21 cellular contexts compared by ENCODE assay signal in the genomic region with DNA sequence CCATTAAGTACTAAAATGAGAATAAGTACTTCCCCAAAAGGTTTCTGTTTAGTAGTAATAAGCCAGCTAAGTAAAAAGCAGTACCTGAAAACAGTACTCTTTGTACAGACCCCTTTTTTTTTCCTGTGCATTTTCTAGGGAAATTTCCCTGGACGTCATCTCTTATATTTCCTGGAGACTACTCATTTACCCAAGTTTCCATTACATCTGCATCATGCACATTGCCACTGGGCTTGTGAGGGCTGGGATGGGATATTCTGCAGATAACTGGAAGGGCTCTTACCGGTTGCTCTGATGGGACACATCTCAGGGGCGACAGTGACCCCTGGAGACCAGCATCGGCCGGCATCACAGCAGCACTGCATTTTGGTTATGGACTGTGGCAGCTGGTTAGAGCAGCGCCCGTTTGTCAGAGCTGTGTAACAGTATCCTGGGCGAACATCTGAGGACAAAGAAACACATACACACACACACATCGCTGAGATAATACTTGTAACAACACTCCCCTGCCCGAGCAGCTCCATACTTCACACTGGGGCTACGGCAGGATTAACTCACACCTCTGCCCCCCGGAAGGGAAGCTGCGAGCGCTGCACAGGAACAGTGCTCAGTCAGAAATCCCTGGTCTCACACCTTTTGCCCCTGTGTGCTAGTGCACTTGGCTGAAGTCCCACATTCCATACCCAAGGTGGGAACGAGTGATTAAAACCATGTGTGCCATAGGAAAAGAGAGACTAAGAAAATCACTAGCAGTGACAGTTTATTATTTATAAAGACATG.
DNase-seq lines count a peak whose midpoint lies in the region; ATAC-seq, FAIRE-seq and TF ChIP-seq lines count a peak whose summit lies in the region.
"Had no signal": no experiment of that assay in that cellular context is flagged by ENCODE, and none has a peak within 500 bp of the region (broad histone marks: within the 10 kb centered on the region; RNA-seq: fewer than 3 reads in every experiment).

No MANE protein-coding gene starts in this region.

- ATAC-seq in psoas muscle = peak in 3 of 4 donors; percentile 37 to 78 (median 42)
- no peak for ATAC-seq in activated CD4-positive, CD25-positive, alpha-beta regulatory T cell treated with anti-CD3 and anti-CD28 coated beads, Interleukin-2, amount 50 U/mL, for 24 hours
- ATAC-seq: esophagus mucosa; GM12878; stimulated activated effector memory CD8-positive, alpha-beta T cell treated with anti-CD3 and anti-CD28 coated beads, Interleukin-12 subunit alpha, Interleukin-12 subunit beta, amount 100 ng/mL, for 72 hours had no signal

- no peaks in the 10 kb centered on the region for H3K4me1 Mint-ChIP-seq in activated CD4-positive, alpha-beta T cell treated with anti-CD3 and anti-CD28 coated beads, Interleukin-2, amount 10 ng/mL, durations not matched to agents 7 days and 5 days
- H3K4me1 Mint-ChIP-seq: activated naive CD8-positive, alpha-beta T cell treated with anti-CD3 and anti-CD28 coated beads for 36 hours; central memory CD8-positive, alpha-beta T cell; memory B cell; stimulated activated effector memory CD8-positive, alpha-beta T cell treated with anti-CD3 and anti-CD28 coated beads, Interleukin-12 subunit alpha, Interleukin-12 subunit beta, amount 100 ng/mL, for 72 hours had no signal

- no peak for TF ChIP-seq CTCF in epithelial cell of esophagus (IDR thresholded peaks at IDR 0.05; ENCODE audit: insufficient read depth, low read depth, low read length, missing control alignments)
- TF ChIP-seq CTCF in psoas muscle (IDR thresholded peaks at IDR 0.05) = no peak

- H3K27ac Mint-ChIP-seq in activated CD4-positive, alpha-beta T cell treated with anti-CD3 and anti-CD28 coated beads, Interleukin-2, amount 10 ng/mL, durations not matched to agents 7 days and 5 days = no peak overlapping the region
- H3K27ac Mint-ChIP-seq: activated naive CD8-positive, alpha-beta T cell treated with anti-CD3 and anti-CD28 coated beads for 36 hours; memory B cell; stimulated activated effector memory CD8-positive, alpha-beta T cell treated with anti-CD3 and anti-CD28 coated beads, Interleukin-12 subunit alpha, Interleukin-12 subunit beta, amount 100 ng/mL, for 72 hours had no signal

- H3K27me3 ChIP-seq in psoas muscle (ENCODE audit: insufficient read depth in 3 of 3, low read length in 2 of 3) = no peaks in the 10 kb centered on the region
- H3K27me3 ChIP-seq in small intestine (ENCODE audit: control insufficient read depth in 2 of 2, insufficient read depth in 2 of 2, low read length in 2 of 2) = no peaks in the 10 kb centered on the region

- intact Hi-C loops in psoas muscle (cut with DNase I) = loop anchor here in 1 of 2 donors (5.0 kb wide), 1 partner anchor 52 kb away; no protein-coding TSS in a partner anchor

- WGBS in psoas muscle, 3 donors = 35 to 44% (median 38%) methylated on average over 15 of the region's 15 CpGs
- whole genome bisulfite sequencing in small intestine, 3 donors = 72 to 80% (median 77%) methylated on average over 15 of the region's 15 CpGs

- H3K9me3 ChIP-seq in psoas muscle (no peaks in the 10 kb centered on the region), small intestine (ENCODE audit: control insufficient read depth, low read depth) (no peaks in the 10 kb centered on the region)

- DNase-seq in NCI-H748 (lab: John Stamatoyannopoulos, UW; ENCODE audit: unreplicated experiment) (peak; percentile 56), NCI-H748 treated with DMSO at 0.1 percent for 48 hours (lab: John Stamatoyannopoulos, UW) (no peak), NCI-H524 (lab: John Stamatoyannopoulos, UW) (peak; percentile 83 to 88), epithelial cell of esophagus (ENCODE audit: low read depth) (peak; percentile 4), psoas muscle (no peak), small intestine (no peak)
- no peak for DNase-seq in activated CD4-positive, alpha-beta T cell treated with anti-CD3 and anti-CD28 coated beads, Interleukin-2, amount 10 ng/mL, durations not matched to agents 7 days and 5 days
- DNase-seq: activated CD8-positive, alpha-beta memory T cell treated with anti-CD3 and anti-CD28 coated beads, Interleukin-2, amount 50 U/mL, for 4 hours; activated naive CD8-positive, alpha-beta T cell treated with anti-CD3 and anti-CD28 coated beads for 36 hours; DND-41; hippocampal formation; NCI-H345; stimulated activated CD4-positive, alpha-beta T cell treated with anti-CD3 and anti-CD28 coated beads, Interleukin-4, amount 100 ng/mL, for 1 hour had no signal

- H3K4me3 ChIP-seq in epithelial cell of esophagus (ENCODE audit: low read length) (no peak overlapping the region), psoas muscle (no peak overlapping the region), small intestine (ENCODE audit: low read depth in 1 of 2, low read length in 2 of 2) (no peak overlapping the region)
- H3K4me3 ChIP-seq: GM12878 had no signal

- no peaks in the 10 kb centered on the region for H3K9me3 Mint-ChIP-seq in activated CD4-positive, alpha-beta T cell treated with anti-CD3 and anti-CD28 coated beads, Interleukin-2, amount 10 ng/mL, durations not matched to agents 7 days and 5 days
- H3K9me3 Mint-ChIP-seq: activated naive CD8-positive, alpha-beta T cell treated with anti-CD3 and anti-CD28 coated beads for 36 hours; central memory CD8-positive, alpha-beta T cell; memory B cell; stimulated activated effector memory CD8-positive, alpha-beta T cell treated with anti-CD3 and anti-CD28 coated beads, Interleukin-12 subunit alpha, Interleukin-12 subunit beta, amount 100 ng/mL, for 72 hours had no signal

- H3K36me3 Mint-ChIP-seq in activated CD4-positive, alpha-beta T cell treated with anti-CD3 and anti-CD28 coated beads, Interleukin-2, amount 10 ng/mL, durations not matched to agents 7 days and 5 days (ENCODE audit: low read depth) = no peaks in the 10 kb centered on the region
- H3K36me3 Mint-ChIP-seq: activated naive CD8-positive, alpha-beta T cell treated with anti-CD3 and anti-CD28 coated beads for 36 hours; memory B cell; stimulated activated effector memory CD8-positive, alpha-beta T cell treated with anti-CD3 and anti-CD28 coated beads, Interleukin-12 subunit alpha, Interleukin-12 subunit beta, amount 100 ng/mL, for 72 hours had no signal

- no peaks in the 10 kb centered on the region for H3K4me1 ChIP-seq in psoas muscle
- H3K4me1 ChIP-seq in small intestine (ENCODE audit: control insufficient read depth in 2 of 2, insufficient read depth in 1 of 2, low read depth in 1 of 2, low read length in 1 of 2) = no peaks in the 10 kb centered on the region
- H3K4me1 ChIP-seq: parathyroid adenoma had no signal

- no peak for FAIRE-seq in small intestine (lab: Jason Lieb, UNC)
- FAIRE-seq: GM12878, TTC549 had no signal

- POLR2A ChIA-PET in activated CD4-positive, alpha-beta T cell treated with anti-CD3 and anti-CD28 coated beads, Interleukin-2, amount 10 ng/mL, durations not matched to agents 7 days and 5 days (lab: Charles Lee) = no interaction called here

- H3K4me3 Mint-ChIP-seq in activated CD4-positive, alpha-beta T cell treated with anti-CD3 and anti-CD28 coated beads, Interleukin-2, amount 10 ng/mL, durations not matched to agents 7 days and 5 days = no peak overlapping the region
- H3K4me3 Mint-ChIP-seq: activated naive CD8-positive, alpha-beta T cell treated with anti-CD3 and anti-CD28 coated beads for 36 hours; central memory CD8-positive, alpha-beta T cell; memory B cell; stimulated activated effector memory CD8-positive, alpha-beta T cell treated with anti-CD3 and anti-CD28 coated beads, Interleukin-12 subunit alpha, Interleukin-12 subunit beta, amount 100 ng/mL, for 72 hours had no signal

- no peak overlapping the region for H3K27ac ChIP-seq in psoas muscle
- H3K27ac ChIP-seq in small intestine (ENCODE audit: low read depth in 1 of 2, low read length in 1 of 2) = no peak overlapping the region
- H3K27ac ChIP-seq: parathyroid adenoma had no signal

- H3K36me3 ChIP-seq in psoas muscle (ENCODE audit: insufficient read depth in 1 of 2, low read depth in 1 of 2) (no peaks in the 10 kb centered on the region), small intestine (ENCODE audit: control insufficient read depth in 2 of 2, insufficient read depth in 2 of 2, low read length in 2 of 2) (no peaks in the 10 kb centered on the region)

- H3K27me3 Mint-ChIP-seq in activated CD4-positive, alpha-beta T cell treated with anti-CD3 and anti-CD28 coated beads, Interleukin-2, amount 10 ng/mL, durations not matched to agents 7 days and 5 days = peaks cover 3% of the 10 kb centered on the region
- H3K27me3 Mint-ChIP-seq: activated naive CD8-positive, alpha-beta T cell treated with anti-CD3 and anti-CD28 coated beads for 36 hours had no signal

- CTCF ChIA-PET in activated CD4-positive, alpha-beta T cell treated with anti-CD3 and anti-CD28 coated beads, Interleukin-2, amount 10 ng/mL, durations not matched to agents 7 days and 5 days (lab: Charles Lee) = no interaction called here

Comparison
In these comparisons a context has a peak if more than half of its experiments do, and no peak if none do; other contexts are left out.
1. DNase-seq: peak in NCI-H748 (single experiment), NCI-H524 (2 of 2) and epithelial cell of esophagus (single experiment); none in NCI-H748 treated with DMSO at 0.1 percent for 48 hours (single experiment), psoas muscle (0 of 2), small intestine (single experiment) and activated CD4-positive, alpha-beta T cell treated with anti-CD3 and anti-CD28 coated beads, Interleukin-2, amount 10 ng/mL, durations not matched to agents 7 days and 5 days (single experiment).
2. ATAC-seq: peak in psoas muscle (3 of 4); none in activated CD4-positive, CD25-positive, alpha-beta regulatory T cell treated with anti-CD3 and anti-CD28 coated beads, Interleukin-2, amount 50 U/mL, for 24 hours (0 of 2).